23 cellular contexts compared by ENCODE assay signal in genomic region chr9:107907261-107907660, GRCh38.
"Had no signal": no experiment of that assay in that cellular context is flagged by ENCODE, and none has a peak within 500 bp of the region (broad histone marks: within the 10 kb centered on the region; RNA-seq: fewer than 3 reads in every experiment).

No MANE protein-coding gene starts in this region.

- H3K27ac ChIP-seq: body of pancreas, esophagus muscularis mucosa, upper lobe of left lung had no signal

- H3K4me1 Mint-ChIP-seq: activated naive CD8-positive, alpha-beta T cell treated with anti-CD3 and anti-CD28 coated beads, Interleukin-2, amount 50 U/mL, for 24 hours had no signal

- H3K27me3 ChIP-seq: body of pancreas, esophagus muscularis mucosa, upper lobe of left lung had no signal

- H3K4me3 Mint-ChIP-seq: activated CD8-positive, alpha-beta T cell treated with anti-CD3 and anti-CD28 coated beads, Interleukin-2, amount 10 ng/mL, durations not matched to agents 7 days and 5 days; activated naive CD8-positive, alpha-beta T cell treated with anti-CD3 and anti-CD28 coated beads, Interleukin-2, amount 50 U/mL, for 24 hours; activated T-helper 1 cell treated with anti-CD3 and anti-CD28 coated beads, Interleukin-12 subunit alpha, Interleukin-12 subunit beta, Interleukin-2, Interleukin-4 antibody, amounts not matched to agents 30 ng/mL and 10 ng/mL and 1 ng/mL, durations not matched to agents 14 hours and 24 hours and 36 hours; neural crest cell; stimulated activated naive B cell treated with anti-CD40 and anti-IgM and Interleukin-4, amounts not matched to agents 10 μg/mL and 1 μg/mL and 100 μg/mL, for 72 hours; T-cell; T-helper 2 cell treated with Interferon-gamma antibody and Interleukin-4, amounts not matched to agents 5 μg/mL and 100 μg/mL, for 36 hours had no signal

- H3K4me1 ChIP-seq: body of pancreas, esophagus muscularis mucosa, upper lobe of left lung had no signal

- DNase-seq: activated CD4-positive, alpha-beta T cell treated with anti-CD3 and anti-CD28 coated beads for 1 hour; activated CD4-positive, alpha-beta T cell treated with anti-CD3 and anti-CD28 coated beads, Interleukin-2, amount 50 U/mL, for 1 hour; activated CD8-positive, alpha-beta T cell treated with anti-CD3 and anti-CD28 coated beads, Interleukin-2, amount 10 ng/mL, durations not matched to agents 7 days and 5 days; activated gamma-delta T cell; activated naive CD4-positive, alpha-beta T cell treated with anti-CD3 and anti-CD28 coated beads, Interleukin-2, amount 50 U/mL, for 16 hours; activated naive CD8-positive, alpha-beta T cell treated with anti-CD3 and anti-CD28 coated beads, Interleukin-2, amount 50 U/mL, for 24 hours; body of pancreas; central memory CD4-positive, alpha-beta T cell; islet precursor cell; left colon; naive B cell; occipital lobe; posterior cingulate gyrus; stimulated activated CD4-positive, alpha-beta T cell treated with anti-CD3 and anti-CD28 coated beads, Interleukin-2, amount 100 ng/mL, for 48 hours; stimulated activated CD8-positive, alpha-beta memory T cell treated with anti-CD3 and anti-CD28 coated beads, Interleukin-4, amount 100 ng/mL, for 48 hours; stimulated activated naive B cell treated with anti-CD40 and anti-IgM and Interleukin-4, amounts not matched to agents 10 μg/mL and 1 μg/mL and 100 μg/mL, for 72 hours; T-cell; upper lobe of left lung had no signal

- H3K36me3 ChIP-seq: esophagus muscularis mucosa, upper lobe of left lung had no signal

- H3K9me3 ChIP-seq: upper lobe of left lung had no signal

- H3K9me3 Mint-ChIP-seq: T-helper 2 cell treated with Interferon-gamma antibody and Interleukin-4, amounts not matched to agents 5 μg/mL and 100 μg/mL, for 36 hours had no signal

- H3K27me3 Mint-ChIP-seq: activated naive CD8-positive, alpha-beta T cell treated with anti-CD3 and anti-CD28 coated beads, Interleukin-2, amount 50 U/mL, for 24 hours; naive B cell; stimulated activated naive B cell treated with anti-CD40 and anti-IgM and Interleukin-4, amounts not matched to agents 10 μg/mL and 1 μg/mL and 100 μg/mL, for 72 hours; T-cell had no signal

- H3K36me3 Mint-ChIP-seq: stimulated activated naive B cell treated with anti-CD40 and anti-IgM and Interleukin-4, amounts not matched to agents 10 μg/mL and 1 μg/mL and 100 μg/mL, for 72 hours; T-cell had no signal

- H3K4me3 ChIP-seq: body of pancreas, esophagus muscularis mucosa, lung, upper lobe of left lung had no signal

- ATAC-seq: activated CD8-positive, alpha-beta T cell treated with anti-CD3 and anti-CD28 coated beads, Interleukin-2, amount 10 ng/mL, durations not matched to agents 7 days and 5 days; activated naive CD8-positive, alpha-beta T cell treated with anti-CD3 and anti-CD28 coated beads, Interleukin-2, amount 50 U/mL, for 24 hours; body of pancreas; left colon; stimulated activated naive B cell treated with anti-CD40 and anti-IgM and Interleukin-4, amounts not matched to agents 10 μg/mL and 1 μg/mL and 100 μg/mL, for 72 hours; T-cell had no signal

- H3K27ac Mint-ChIP-seq: activated CD8-positive, alpha-beta T cell treated with anti-CD3 and anti-CD28 coated beads, Interleukin-2, amount 10 ng/mL, durations not matched to agents 7 days and 5 days; activated naive CD8-positive, alpha-beta T cell treated with anti-CD3 and anti-CD28 coated beads, Interleukin-2, amount 50 U/mL, for 24 hours; activated T-helper 1 cell treated with anti-CD3 and anti-CD28 coated beads, Interleukin-12 subunit alpha, Interleukin-12 subunit beta, Interleukin-2, Interleukin-4 antibody, amounts not matched to agents 30 ng/mL and 10 ng/mL and 1 ng/mL, durations not matched to agents 14 hours and 24 hours and 36 hours; stimulated activated naive B cell treated with anti-CD40 and anti-IgM and Interleukin-4, amounts not matched to agents 10 μg/mL and 1 μg/mL and 100 μg/mL, for 72 hours; T-cell; T-helper 2 cell treated with Interferon-gamma antibody and Interleukin-4, amounts not matched to agents 5 μg/mL and 100 μg/mL, for 36 hours had no signal
